ENCODE assay signal across 20 cellular contexts in genomic region chr1:205542367-205542766, GRCh38. TPM values are rescaled to one million over a fixed set of nuclear protein-coding genes. Genes with fewer than 3 reads are reported as not detected.
DNase-seq lines count a peak whose midpoint lies in the region; TF ChIP-seq lines count a peak whose summit lies in the region.
"Had no signal": no experiment of that assay in that cellular context is flagged by ENCODE, and none has a peak within 500 bp of the region (broad histone marks: within the 10 kb centered on the region; RNA-seq: fewer than 3 reads in every experiment).

No MANE protein-coding gene starts in this region.

- intact Hi-C loops in esophagus squamous epithelium (cut with DNase I) (no loop called here), uterus (cut with DNase I; ENCODE audit: low total_unique reads) (no loop called here), prostate gland (cut with DNase I) (no loop called here)

- H3K4me1 ChIP-seq in esophagus squamous epithelium: peaks cover 19 to 38% (median 27%) of the 10 kb centered on the region in 3 donors
- H3K4me1 ChIP-seq in uterus: no peaks in the 10 kb centered on the region
- no peaks in the 10 kb centered on the region for H3K4me1 ChIP-seq in prostate gland (replicated peaks)
- H3K4me1 ChIP-seq: body of pancreas, parathyroid adenoma had no signal

- peaks cover 11% of the 10 kb centered on the region for H3K36me3 Mint-ChIP-seq in endothelial cell (ENCODE audit: low read depth, unreplicated experiment)
- H3K36me3 Mint-ChIP-seq: activated naive CD8-positive, alpha-beta T cell treated with anti-CD3 and anti-CD28 coated beads for 36 hours; CD4-positive, CD25-positive, alpha-beta regulatory T cell had no signal

- no peak for TF ChIP-seq CTCF in esophagus squamous epithelium (IDR thresholded peaks at IDR 0.05)
- TF ChIP-seq CTCF in uterus (IDR thresholded peaks at IDR 0.05): no peak
- TF ChIP-seq CTCF in prostate gland (IDR thresholded peaks at IDR 0.05): no peak
- no peak for TF ChIP-seq CTCF in endothelial cell (IDR thresholded peaks at IDR 0.05; ENCODE audit: unreplicated experiment)

- no peaks in the 10 kb centered on the region for H3K9me3 ChIP-seq in esophagus squamous epithelium
- H3K9me3 ChIP-seq in uterus: no peaks in the 10 kb centered on the region
- H3K9me3 ChIP-seq in prostate gland: no peaks in the 10 kb centered on the region
- H3K9me3 ChIP-seq: A549, body of pancreas, tibial nerve had no signal

- TF ChIP-seq POLR2A in esophagus squamous epithelium (IDR thresholded peaks at IDR 0.05): no peak
- no peak for TF ChIP-seq POLR2A in uterus (IDR thresholded peaks at IDR 0.05)
- TF ChIP-seq POLR2A in prostate gland (IDR thresholded peaks at IDR 0.05): no peak

- DNase-seq in activated effector memory CD4-positive, alpha-beta T cell treated with anti-CD3 and anti-CD28 coated beads, Interleukin-2, amount 50 U/mL, for 16 hours: peak; percentile 10
- no peak for DNase-seq in activated effector memory CD4-positive, alpha-beta T cell treated with Interleukin-2 at 50 U/mL for 16 hours
- DNase-seq in esophagus squamous epithelium (lab: John Stamatoyannopoulos, UW) (no peak), mesenteric fat pad (ENCODE audit: low spot score) (peak; percentile 83), uterus (no peak), prostate gland (ENCODE audit: low spot score) (no peak), SKM-1 (lab: John Stamatoyannopoulos, UW; ENCODE audit: unreplicated experiment) (no peak), endothelial cell (ENCODE audit: low spot score) (no peak)
- DNase-seq: activated naive CD8-positive, alpha-beta T cell treated with anti-CD3 and anti-CD28 coated beads for 36 hours; activated T-cell treated with anti-CD3 and anti-CD28 coated beads, Interleukin-2, amount 50 U/mL, for 48 hours; CD4-positive, CD25-positive, alpha-beta regulatory T cell; hypothalamus; NCI-H1105; NCI-H2171; NCI-H748 treated with DMSO at 0.1 percent for 48 hours had no signal

- H3K36me3 ChIP-seq in esophagus squamous epithelium (no peaks in the 10 kb centered on the region), uterus (no peaks in the 10 kb centered on the region), prostate gland (no peaks in the 10 kb centered on the region)
- H3K36me3 ChIP-seq: tibial nerve had no signal

- H3K27me3 ChIP-seq in esophagus squamous epithelium (peaks cover 0 to 21% (median 0%) of the 10 kb centered on the region in 4 donors), uterus (no peaks in the 10 kb centered on the region), prostate gland (replicated peaks; ENCODE audit: insufficient read depth) (no peaks in the 10 kb centered on the region)
- H3K27me3 ChIP-seq: body of pancreas had no signal

- WGBS in esophagus squamous epithelium, 2 donors: 33 to 62% methylated on average over 6 to 11 of the region's 11 CpGs
- 66% methylated on average over 11 of the region's 11 CpGs for WGBS in prostate gland

- H3K27ac ChIP-seq in esophagus squamous epithelium (peak overlapping the region; percentile 79 to 87 (median 84)), uterus (peak overlapping the region; percentile 49 to 78), prostate gland (no peak overlapping the region)
- H3K27ac ChIP-seq: KMS-11 had no signal

- peaks cover 17% of the 10 kb centered on the region for H3K4me1 Mint-ChIP-seq in endothelial cell (ENCODE audit: unreplicated experiment)

- peaks cover 6% of the 10 kb centered on the region for H3K9me3 Mint-ChIP-seq in endothelial cell (ENCODE audit: unreplicated experiment)
- H3K9me3 Mint-ChIP-seq: activated naive CD8-positive, alpha-beta T cell treated with anti-CD3 and anti-CD28 coated beads for 36 hours; CD4-positive, CD25-positive, alpha-beta regulatory T cell had no signal

- no peak overlapping the region for H3K27ac Mint-ChIP-seq in endothelial cell (ENCODE audit: unreplicated experiment)
- H3K27ac Mint-ChIP-seq: activated naive CD8-positive, alpha-beta T cell treated with anti-CD3 and anti-CD28 coated beads for 36 hours; CD4-positive, CD25-positive, alpha-beta regulatory T cell had no signal

- H3K4me3 ChIP-seq in esophagus squamous epithelium: no peak overlapping the region
- no peak overlapping the region for H3K4me3 ChIP-seq in uterus
- no peak overlapping the region for H3K4me3 ChIP-seq in prostate gland
- H3K4me3 ChIP-seq: body of pancreas had no signal

- peaks cover 14% of the 10 kb centered on the region for H3K27me3 Mint-ChIP-seq in endothelial cell (ENCODE audit: unreplicated experiment)

- H3K4me3 Mint-ChIP-seq in endothelial cell (ENCODE audit: unreplicated experiment): no peak overlapping the region
- H3K4me3 Mint-ChIP-seq: activated naive CD8-positive, alpha-beta T cell treated with anti-CD3 and anti-CD28 coated beads for 36 hours; CD4-positive, CD25-positive, alpha-beta regulatory T cell had no signal

RNA-seq across cellular contexts. Expression of gene CDK18, which starts 37.9 kb away (rescaled TPM):
- 10 to 100 TPM in 1 of 4 donors, 1 to 10 TPM in 3; 2.5 to 10.7 (median 6.3) TPM for total RNA-seq in esophagus squamous epithelium
- total RNA-seq in mesenteric fat pad: 4.0 TPM
- 10 to 100 TPM in 2 of 4 donors, 1 to 10 TPM in 2; 4.1 to 28.2 (median 8.5) TPM for total RNA-seq in uterus
- 10 to 100 TPM; 11.1 to 16.2 TPM for total RNA-seq in prostate gland
- 12.4 TPM for total RNA-seq in endothelial cell (ENCODE audit: unreplicated experiment)

Comparison
In these comparisons a context has a peak if more than half of its experiments do, and no peak if none do; other contexts are left out.
1. DNase-seq: peak in activated effector memory CD4-positive, alpha-beta T cell treated with anti-CD3 and anti-CD28 coated beads, Interleukin-2, amount 50 U/mL, for 16 hours (single experiment) and mesenteric fat pad (single experiment); none in activated effector memory CD4-positive, alpha-beta T cell treated with Interleukin-2 at 50 U/mL for 16 hours (single experiment), esophagus squamous epithelium (single experiment), uterus (0 of 2), prostate gland (single experiment), SKM-1 (single experiment) and endothelial cell (single experiment).
2. H3K27ac ChIP-seq: peak in esophagus squamous epithelium (4 of 4) and uterus (2 of 2); none in prostate gland (0 of 2).